In genomic region chr1:212496673-212497072, GRCh38 we compare ENCODE assay signal across 30 cellular contexts.
"Had no signal": no experiment of that assay in that cellular context is flagged by ENCODE, and none has a peak within 500 bp of the region (broad histone marks: within the 10 kb centered on the region; RNA-seq: fewer than 3 reads in every experiment).

No MANE protein-coding gene starts in this region.

- DNase-seq: activated CD4-positive, alpha-beta memory T cell treated with anti-CD3 and anti-CD28 coated beads for 36 hours; activated CD4-positive, alpha-beta T cell treated with anti-CD3 and anti-CD28 coated beads for 4 hours; activated CD4-positive, alpha-beta T cell treated with anti-CD3 and anti-CD28 coated beads, Interleukin-2, amount 50 U/mL, for 1 hour; activated CD8-positive, alpha-beta memory T cell treated with anti-CD3 and anti-CD28 coated beads, Interleukin-2, amount 50 U/mL, for 4 hours; activated gamma-delta T cell treated with Interleukin-2 at 50 U/mL for 16 hours; activated naive CD4-positive, alpha-beta T cell treated with anti-CD3 and anti-CD28 coated beads for 36 hours; activated T-cell treated with anti-CD3 and anti-CD28 coated beads for 4 hours; activated T-cell treated with anti-CD3 and anti-CD28 coated beads, Interleukin-2, amount 50 U/mL, for 4 hours; amygdala; NCI-H1092 treated with DMSO at 0.1 percent for 48 hours; NCI-H1417; NCI-H146; NCI-H187; NCI-H2029 treated with DMSO at 0.1 percent for 48 hours; NCI-H2107; NCI-H2171; NCI-H510A; NCI-H526; NCI-H748 treated with DMSO at 0.1 percent for 48 hours; NK-92 treated with Interleukin-12 subunit alpha and Interleukin-12 subunit beta, amount 100 ng/mL, for 24 hours; PC-3; Peyer's patch; RPMI8226; SIG-M5 had no signal

- ATAC-seq: activated CD4-positive, CD25-positive, alpha-beta regulatory T cell treated with anti-CD3 and anti-CD28 coated beads, Interleukin-2, amount 50 U/mL, for 24 hours; activated naive CD4-positive, alpha-beta T cell treated with anti-CD3 and anti-CD28 coated beads, Interleukin-2, amount 50 U/mL, for 72 hours; activated T-cell treated with anti-CD3 and anti-CD28 coated beads, Interleukin-2, amount 50 U/mL, for 4 hours; K562; PC-3; WTC11 had no signal

- H3K9me3 ChIP-seq: ascending aorta, Peyer's patch had no signal

- H3K36me3 ChIP-seq: ascending aorta, cardiac muscle cell, Peyer's patch had no signal

- H3K4me3 ChIP-seq: ascending aorta, cardiac muscle cell, K562, Peyer's patch had no signal

- FAIRE-seq: K562 had no signal

- H3K27me3 ChIP-seq: ascending aorta, cardiac muscle cell, Peyer's patch had no signal

- H3K27ac ChIP-seq: ascending aorta had no signal
